In the genomic region with DNA sequence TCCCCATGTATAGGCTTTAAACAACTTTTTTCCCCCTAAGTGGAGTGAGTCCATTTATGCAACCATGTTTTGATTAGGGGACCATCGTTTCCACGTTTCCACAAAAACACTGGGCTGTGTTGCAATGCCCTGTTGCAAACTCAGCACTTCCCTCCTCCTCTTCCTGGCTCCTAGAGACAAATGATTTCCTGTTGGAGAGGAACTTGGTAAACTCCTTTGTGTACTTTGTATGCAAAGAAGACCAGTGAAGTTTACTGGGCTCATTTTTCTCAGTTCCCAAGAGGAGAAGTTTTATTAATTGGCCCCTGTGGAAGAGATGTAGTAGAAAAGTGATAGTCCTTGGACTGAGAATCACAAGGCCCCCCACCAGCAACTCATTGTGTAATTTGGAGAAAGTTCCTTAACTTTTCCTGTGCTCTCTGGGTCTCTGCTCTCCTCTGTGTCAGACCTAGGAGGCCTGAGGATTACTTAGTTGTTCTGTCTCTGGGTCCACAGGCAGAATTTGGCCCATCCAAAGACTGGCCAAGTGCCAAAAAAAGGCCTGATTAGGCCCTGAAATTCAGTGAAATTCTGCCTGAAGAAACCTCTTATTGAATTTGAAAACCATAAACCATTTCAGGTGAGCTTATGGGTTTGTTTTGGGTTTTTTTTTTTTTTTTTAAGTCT, we compare ENCODE assay signal across 11 cellular contexts.
DNase-seq lines count a peak whose midpoint lies in the region; ATAC-seq and TF ChIP-seq lines count a peak whose summit lies in the region.
"Had no signal": no experiment of that assay in that cellular context is flagged by ENCODE, and none has a peak within 500 bp of the region (broad histone marks: within the 10 kb centered on the region; RNA-seq: fewer than 3 reads in every experiment).

No MANE protein-coding gene starts in this region.

- H3K4me1 ChIP-seq in esophagus squamous epithelium (peaks cover 0 to 37% (median 19%) of the 10 kb centered on the region in 3 donors), mucosa of stomach (ENCODE audit: control insufficient read depth, insufficient read depth, low read length) (peaks cover 16% of the 10 kb centered on the region), aorta (ENCODE audit: control insufficient read depth in 1 of 2, insufficient read depth in 2 of 2, low read length in 2 of 2) (no peaks in the 10 kb centered on the region)

- intact Hi-C loops in esophagus squamous epithelium (cut with DNase I): no loop called here
- intact Hi-C loops in aorta (cut with DNase I): no loop called here

- TF ChIP-seq CTCF in esophagus squamous epithelium (IDR thresholded peaks at IDR 0.05): no peak

- H3K4me3 ChIP-seq in esophagus squamous epithelium (no peak overlapping the region), mucosa of stomach (ENCODE audit: low read length) (no peak overlapping the region), aorta (ENCODE audit: low read length in 2 of 2) (no peak overlapping the region)

- TF ChIP-seq POLR2A in esophagus squamous epithelium (IDR thresholded peaks at IDR 0.05): no peak

- H3K9me3 ChIP-seq in esophagus squamous epithelium (no peaks in the 10 kb centered on the region), mucosa of stomach (ENCODE audit: control insufficient read depth, low read length) (no peaks in the 10 kb centered on the region), aorta (ENCODE audit: control insufficient read depth, low read length) (no peaks in the 10 kb centered on the region)

- ATAC-seq in aorta (ENCODE audit: low FRiP score): peak; percentile 80
- ATAC-seq in HG02678 (IDR thresholded peaks at IDR 0.05; ENCODE audit: unreplicated experiment): no peak
- ATAC-seq: activated T-cell treated with anti-CD3 and anti-CD28 coated beads, Interleukin-2, amount 50 U/mL, for 72 hours had no signal

- 0 to 9% methylated on average over 2 of the region's 2 CpGs for WGBS in esophagus squamous epithelium, 2 donors
- WGBS in aorta, 2 donors: 2 to 4% methylated on average over 2 of the region's 2 CpGs

- H3K9ac ChIP-seq in mucosa of stomach (ENCODE audit: low read length): peak overlapping the region; percentile 22

- DNase-seq in SIG-M5 treated with dmso at 0.1 percent for 504 hours (lab: John Stamatoyannopoulos, UW; ENCODE audit: unreplicated experiment): peak; percentile 51
- no peak for DNase-seq in SIG-M5 (lab: John Stamatoyannopoulos, UW)
- no peak for DNase-seq in esophagus squamous epithelium (lab: John Stamatoyannopoulos, UW)
- peak in 1 of 2 donors; percentile 64 for DNase-seq in aorta
- DNase-seq in NCI-H2171 (lab: John Stamatoyannopoulos, UW): no peak
- DNase-seq in epidermal melanocyte (ENCODE audit: insufficient read length, low spot score): no peak
- DNase-seq: activated T-cell treated with anti-CD3 and anti-CD28 coated beads, Interleukin-2, amount 50 U/mL, for 72 hours; NCI-H2081 treated with DMSO at 0.1 percent for 48 hours had no signal

- H3K27ac ChIP-seq in esophagus squamous epithelium (peak overlapping the region; percentile 40 to 81 (median 75)), aorta (ENCODE audit: low read depth in 1 of 2, low read length in 2 of 2) (peak overlapping the region in 1 of 2 donors; percentile 22)
- H3K27ac ChIP-seq: 22Rv1 had no signal

- peaks cover 6 to 65% (median 7%) of the 10 kb centered on the region in 3 donors for H3K36me3 ChIP-seq in esophagus squamous epithelium
- no peaks in the 10 kb centered on the region for H3K36me3 ChIP-seq in mucosa of stomach (ENCODE audit: control insufficient read depth, insufficient read depth, low read length)
- H3K36me3 ChIP-seq in aorta (ENCODE audit: control insufficient read depth in 1 of 2, insufficient read depth in 2 of 2, low read length in 1 of 2): peaks cover 0 to 4% of the 10 kb centered on the region in 2 donors

- H3K27me3 ChIP-seq in esophagus squamous epithelium: no peaks in the 10 kb centered on the region
- H3K27me3 ChIP-seq in mucosa of stomach (ENCODE audit: control insufficient read depth, insufficient read depth, low read length): no peaks in the 10 kb centered on the region
- no peaks in the 10 kb centered on the region for H3K27me3 ChIP-seq in aorta (ENCODE audit: control insufficient read depth in 1 of 2, insufficient read depth in 2 of 2, low read length in 1 of 2)
